In the genomic region with DNA sequence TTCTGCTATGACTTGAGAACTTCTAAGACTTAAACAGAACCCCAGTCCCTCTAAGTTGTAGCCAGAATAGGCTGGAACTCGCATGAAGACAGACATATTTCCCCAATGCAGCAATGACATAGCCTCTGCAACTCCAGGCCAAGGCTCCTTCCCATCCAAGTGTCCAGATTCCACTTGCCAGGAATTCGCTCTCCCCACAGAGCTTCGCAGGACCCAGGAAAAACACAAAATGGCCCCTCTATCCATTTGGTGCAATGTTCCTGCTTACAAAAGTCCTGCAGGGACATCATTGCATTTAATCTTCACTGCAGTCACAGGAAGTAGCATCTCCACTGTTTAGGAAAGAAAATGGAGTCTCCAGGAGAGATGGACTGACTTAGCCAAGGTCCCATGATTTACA, we compare ENCODE assay signal across 20 cellular contexts.
DNase-seq lines count a peak whose midpoint lies in the region; ATAC-seq, FAIRE-seq and TF ChIP-seq lines count a peak whose summit lies in the region.
"Had no signal": no experiment of that assay in that cellular context is flagged by ENCODE, and none has a peak within 500 bp of the region (broad histone marks: within the 10 kb centered on the region; RNA-seq: fewer than 3 reads in every experiment).

No MANE protein-coding gene starts in this region.

- H3K56ac ChIP-seq in H1 (replicated peaks; ENCODE audit: insufficient read length, low read depth, low read length), result no peak overlapping the region

- H3K4ac ChIP-seq in H1 (replicated peaks; ENCODE audit: insufficient read length, low read depth, low read length), result no peak overlapping the region

- ATAC-seq in HepG2 (no peak), right lobe of liver (no peak), GM21717 (IDR thresholded peaks at IDR 0.05; ENCODE audit: unreplicated experiment) (no peak), HG03565 (IDR thresholded peaks at IDR 0.05; ENCODE audit: unreplicated experiment) (no peak)
- ATAC-seq: CD8-positive, alpha-beta T cell had no signal

- TF ChIP-seq EP300 in HepG2 (IDR thresholded peaks at IDR 0.05; ENCODE audit: low read depth in 2 of 2, low read length in 2 of 2) (no peak), HepG2 (CRISPR knock-in tag; IDR thresholded peaks at IDR 0.05; ENCODE audit: borderline replicate concordance) (no peak), H1 (IDR thresholded peaks at IDR 0.05; ENCODE audit: borderline replicate concordance in 1 of 2, low read depth in 2 of 2, low read length in 2 of 2) (no peak), neural cell (conservative IDR thresholded peaks at IDR 0.05; ENCODE audit: poor library complexity, severe bottlenecking) (no peak)

- in situ Hi-C loops in HepG2 (cut with HindIII; ENCODE audit: extremely low pct_ligation_motif_present, low pct_unique_long_range_greater_than_20kb), result no loop called here

- TF ChIP-seq POLR2A in HepG2 (IDR thresholded peaks at IDR 0.05; ENCODE audit: insufficient read depth in 1 of 2, low read depth in 2 of 2, low read length in 2 of 2) (no peak), right lobe of liver (IDR thresholded peaks at IDR 0.05) (no peak), H1 (IDR thresholded peaks at IDR 0.05; ENCODE audit: control extremely low read depth in 1 of 2, low read depth in 2 of 2, low read length in 2 of 2) (no peak)

- H3K9me3 ChIP-seq in HepG2 (ENCODE audit: low read length) (no peaks in the 10 kb centered on the region), right lobe of liver (no peaks in the 10 kb centered on the region), H1 (ENCODE audit: insufficient read depth in 2 of 2, low read depth in 1 of 2, low read length in 1 of 2) (no peaks in the 10 kb centered on the region), neural cell (ENCODE audit: low read length) (no peaks in the 10 kb centered on the region)
- H3K9me3 ChIP-seq: BLaER1, Caco-2 had no signal

- TF ChIP-seq CTCF in HepG2 (CRISPR knock-in tag; IDR thresholded peaks at IDR 0.05) (no peak), right lobe of liver (IDR thresholded peaks at IDR 0.05) (no peak), H1 (IDR thresholded peaks at IDR 0.05; ENCODE audit: control extremely low read depth in 1 of 3, insufficient read depth in 1 of 3, low read depth in 1 of 3, low read length in 3 of 3) (no peak), neural cell (IDR thresholded peaks at IDR 0.05; ENCODE audit: poor library complexity, severe bottlenecking) (no peak)

- H2BK20ac ChIP-seq in H1 (ENCODE audit: low read length), result peak overlapping the region; percentile 86; the same call in 1 of the 2 replicates

- H3K9ac ChIP-seq in HepG2 (ENCODE audit: insufficient read depth, low read depth, low read length) (no peak overlapping the region), H1 (replicated peaks in 1 of 4; ENCODE audit: extremely low read depth in 1 of 4, low read depth in 3 of 4, low read length in 3 of 4) (no peak overlapping the region), neural cell (ENCODE audit: low read length) (peak overlapping the region; percentile 19)
- H3K9ac ChIP-seq: BLaER1 had no signal

- H3F3A ChIP-seq in neural cell (ENCODE audit: insufficient read depth, low read length, poor library complexity, severe bottlenecking), result no peaks in the 10 kb centered on the region

- H2BK15ac ChIP-seq in H1 (ENCODE audit: low read length), result no peak overlapping the region

- no peaks in the 10 kb centered on the region for H3K79me1 ChIP-seq in H1 (ENCODE audit: low read depth, low read length)

- H3K4me3 ChIP-seq in HepG2 (replicated peaks in 1 of 3; ENCODE audit: insufficient read depth in 1 of 3, low read depth in 2 of 3, low read length in 3 of 3) (no peak overlapping the region), right lobe of liver (no peak overlapping the region), H1 (ENCODE audit: extremely low read depth in 1 of 4, insufficient read depth in 2 of 4, low read depth in 3 of 4, low read length in 4 of 4) (no peak overlapping the region), neural cell (ENCODE audit: low read length) (peak overlapping the region; percentile 39)
- H3K4me3 ChIP-seq: BLaER1 had no signal

- H3K4me2 ChIP-seq in HepG2 (ENCODE audit: low read depth, low read length) (no peak overlapping the region), H1 (ENCODE audit: insufficient read depth in 1 of 2, low read depth in 2 of 2, low read length in 2 of 2) (0 out of 4 replicates have a peak overlapping the region, but pooled peaks of 1 of the 2 experiments have one; percentile 22), neural cell (ENCODE audit: low read length) (no peak overlapping the region)
- H3K4me2 ChIP-seq: BLaER1 had no signal

- no peaks in the 10 kb centered on the region for H3K36me3 ChIP-seq in HepG2 (replicated peaks in 1 of 2; ENCODE audit: control insufficient read depth in 1 of 2, insufficient read depth in 2 of 2, low read length in 2 of 2)
- H3K36me3 ChIP-seq in right lobe of liver, result no peaks in the 10 kb centered on the region
- H3K36me3 ChIP-seq in H1 (ENCODE audit: control insufficient read depth in 2 of 4, insufficient read depth in 4 of 4, low read length in 3 of 4), result no peaks in the 10 kb centered on the region
- no peaks in the 10 kb centered on the region for H3K36me3 ChIP-seq in neural cell (ENCODE audit: insufficient read depth, low read length)
- H3K36me3 ChIP-seq: BLaER1 had no signal

- H2AFZ ChIP-seq in HepG2 (ENCODE audit: low read length) (no peak overlapping the region), H1 (ENCODE audit: low read length) (no peak overlapping the region), neural cell (ENCODE audit: low read depth, low read length) (no peak overlapping the region)

- FAIRE-seq in HepG2 (lab: Jason Lieb, UNC) (no peak), H1 (lab: Jason Lieb, UNC) (no peak)
- FAIRE-seq: A204.1, G401.6, GM12892 had no signal

- no peaks in the 10 kb centered on the region for H3K4me1 ChIP-seq in HepG2 (ENCODE audit: insufficient read depth, low read length)
- H3K4me1 ChIP-seq in right lobe of liver, result no peaks in the 10 kb centered on the region
- peaks cover 0 to 6% (median 4%) of the 10 kb centered on the region in 4 experiments; a peak in 4 of 7 replicates for H3K4me1 ChIP-seq in H1 (replicated peaks in 1 of 4; ENCODE audit: control insufficient read depth in 3 of 4, insufficient read depth in 4 of 4, low read length in 3 of 4)
- H3K4me1 ChIP-seq: BLaER1, Caco-2 had no signal

- no TSS peak for BruUV-seq in HepG2 (replicated peaks; lab: Mats Ljungman, UMichigan)

- no peak overlapping the region for H3K23ac ChIP-seq in H1 (ENCODE audit: insufficient read length)

- H2BK5ac ChIP-seq in H1 (ENCODE audit: low read depth, low read length), result no peak overlapping the region

- H3K27ac ChIP-seq in HepG2 (ENCODE audit: extremely low read length, insufficient read depth, low read length) (no peak overlapping the region), right lobe of liver (no peak overlapping the region), H1 (ENCODE audit: low read depth, low read length) (no peak overlapping the region), neural cell (ENCODE audit: low read length) (no peak overlapping the region)
- H3K27ac ChIP-seq: BLaER1, C4-2B had no signal

- POLR2A ChIA-PET in HepG2 (lab: Yijun Ruan, JAX) (no interaction called here), H1 (lab: Charles Lee; ENCODE audit: partially characterized antibody) (interaction anchor here (1.2 to 1.4 kb wide), 3 partner anchors 61 to 148 kb away, joined by 3 to 5 read pairs (median 4); a partner anchor contains a TSS)

- no peaks in the 10 kb centered on the region for H4K20me1 ChIP-seq in HepG2 (ENCODE audit: insufficient read depth, low read length)
- H4K20me1 ChIP-seq in H1 (replicated peaks in 1 of 2; ENCODE audit: control insufficient read depth in 1 of 2, insufficient read depth in 2 of 2, low read length in 2 of 2), result no peaks in the 10 kb centered on the region
- no peaks in the 10 kb centered on the region for H4K20me1 ChIP-seq in neural cell (ENCODE audit: insufficient read depth)
- H4K20me1 ChIP-seq: BLaER1 had no signal

- CTCF ChIA-PET in HepG2 (lab: Yijun Ruan, JAX; ENCODE audit: low intra/inter-chr PET ratio, low total read pairs) (no interaction called here), H1 (lab: Charles Lee; ENCODE audit: partially characterized antibody) (interaction anchor here (1.9 to 6.7 kb wide), 2 partner anchors 11 to 239 kb away, joined by 4 to 71 read pairs; no protein-coding TSS in a partner anchor)

- WGBS in HepG2 (ENCODE audit: low lambda C conversion rate), result 10% methylated on average over 2 of the region's 3 CpGs
- WGBS in right lobe of liver (ENCODE audit: insufficient coverage, low coverage, low lambda C conversion rate, missing lambda C conversion rate), result 70% methylated on average over 2 of the region's 3 CpGs
- 94% methylated on average over 3 of the region's 3 CpGs; no CpG with 5 or more reads in 1 of the 2 experiments for WGBS in H1 (ENCODE audit: extremely low coverage in 1 of 2, insufficient coverage in 1 of 2, insufficient read length in 1 of 2, insufficient replicate concordance in 2 of 2, low coverage in 1 of 2, low lambda C conversion rate in 2 of 2, missing lambda C conversion rate in 1 of 2), 2 experiments

- H2BK120ac ChIP-seq in H1 (replicated peaks; ENCODE audit: low read depth, low read length), result no peak overlapping the region

- no peak overlapping the region for H3K14ac ChIP-seq in H1 (ENCODE audit: insufficient read length)

- no peak overlapping the region for H4K91ac ChIP-seq in H1 (replicated peaks; ENCODE audit: insufficient read length, low read length)

- peak overlapping the region; percentile 61; the same call in 1 of the 2 replicates for H2BK12ac ChIP-seq in H1 (ENCODE audit: low read depth, low read length)

- no peak overlapping the region for H4K8ac ChIP-seq in H1 (ENCODE audit: extremely low read depth, insufficient read depth, low read length)

- DNase-seq in HepG2 (ENCODE audit: low spot score), result no peak
- DNase-seq in right lobe of liver, result no peak
- no peak for DNase-seq in H1 (ENCODE audit: low read depth in 1 of 2, low spot score in 2 of 2)
- DNase-seq in T-helper 1 cell, result no peak
- DNase-seq: Caco-2; CD4-positive, CD25-positive, alpha-beta regulatory T cell; CD8-positive, alpha-beta T cell; DMS53; DMS79 treated with DMSO at 0.1 percent for 48 hours; GOT3; H7; HCEC 1CT had no signal

- no peak overlapping the region for H4K5ac ChIP-seq in H1 (ENCODE audit: insufficient read length, low read depth, low read length)

- H3K9me2 ChIP-seq in neural cell (ENCODE audit: insufficient read depth, low read length), result no peaks in the 10 kb centered on the region

- TF ChIP-seq RAD21 in HepG2 (CRISPR knock-in tag; IDR thresholded peaks at IDR 0.05) (no peak), H1 (IDR thresholded peaks at IDR 0.05 in 1 of 2, conservative IDR thresholded peaks at IDR 0.05 in 1 of 2; ENCODE audit: low read depth in 2 of 2, low read length in 2 of 2) (no peak), neural cell (conservative IDR thresholded peaks at IDR 0.05) (no peak)

- intact Hi-C loops in HepG2 (cut with micrococcal nuclease; ENCODE audit: unreplicated experiment), result no loop called here
- intact Hi-C loops in right lobe of liver (cut with DNase I), result no loop called here

- H3K27me3 ChIP-seq in HepG2 (ENCODE audit: control insufficient read depth in 1 of 2, insufficient read depth in 2 of 2, low read length in 2 of 2) (peaks cover 1 to 25% of the 10 kb centered on the region in 2 experiments; a peak in 3 of 5 replicates), right lobe of liver (no peaks in the 10 kb centered on the region), H1 (replicated peaks in 1 of 4; ENCODE audit: control insufficient read depth in 3 of 4, extremely low read depth in 1 of 4, insufficient read depth in 3 of 4, low read length in 3 of 4) (no peaks in the 10 kb centered on the region), neural cell (ENCODE audit: insufficient read depth, low read depth, low read length) (no peaks in the 10 kb centered on the region)
- H3K27me3 ChIP-seq: BLaER1 had no signal

- H3K23me2 ChIP-seq in H1 (ENCODE audit: low read depth, low read length), result no peaks in the 10 kb centered on the region

- no peak overlapping the region for H3K18ac ChIP-seq in H1 (ENCODE audit: extremely low read depth, low read length)

- H3K79me2 ChIP-seq in HepG2 (ENCODE audit: insufficient read depth, low read length) (no peaks in the 10 kb centered on the region), H1 (ENCODE audit: control insufficient read depth in 1 of 2, insufficient read depth in 2 of 2, low read length in 2 of 2) (no peaks in the 10 kb centered on the region), neural cell (replicated peaks; ENCODE audit: insufficient read depth, low read length) (no peaks in the 10 kb centered on the region)

- H2AK5ac ChIP-seq in H1 (ENCODE audit: low read depth, low read length), result 0 out of 2 replicates have a peak overlapping the region, but pooled peaks have one; percentile 53
